ENCODE assay signal across 2 cellular contexts in the genomic region with DNA sequence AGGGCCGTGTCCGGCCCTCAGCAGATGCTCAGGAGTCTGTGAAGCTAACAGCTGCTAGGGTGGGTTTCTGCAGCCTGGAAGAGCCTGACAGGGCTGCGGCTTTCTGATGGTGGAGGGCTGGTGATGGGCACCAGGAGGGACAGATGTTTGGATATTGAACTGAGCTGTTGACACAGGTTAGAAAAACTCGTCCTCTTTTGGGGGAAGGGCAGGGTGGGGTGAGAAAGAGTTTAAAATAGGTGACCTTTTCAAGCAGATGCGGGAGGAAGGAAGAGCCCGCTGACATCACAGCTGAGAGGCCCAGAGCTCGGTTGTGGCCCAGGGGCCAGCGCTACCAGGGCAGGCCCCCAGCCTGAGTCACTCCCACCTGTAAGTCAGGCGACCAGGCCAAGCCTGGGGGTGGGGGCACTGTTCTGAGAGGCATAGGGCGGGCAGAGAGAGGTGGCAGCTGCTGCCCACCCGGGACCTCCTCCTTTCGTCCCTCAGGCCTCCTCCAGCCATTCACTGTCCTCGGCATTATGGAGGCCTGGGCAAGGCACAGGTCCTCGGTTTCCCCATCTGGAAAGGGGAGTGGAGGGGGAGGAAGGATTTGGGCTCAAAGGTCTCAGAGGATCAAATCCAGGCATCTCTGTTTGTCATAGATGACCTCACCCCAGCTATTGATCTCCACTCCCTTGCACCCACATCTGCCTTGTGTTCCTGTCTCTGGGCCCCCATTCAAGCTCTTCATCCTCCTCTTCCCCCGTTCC.
TF ChIP-seq lines count a peak whose summit lies in the region.

No MANE protein-coding gene starts in this region.

TF ChIP-seq in HCT116, 20 proteins besides CTCF, POLR2A, EP300 and RAD21 (continued from another document):
- TF ChIP-seq, protein P1, sequence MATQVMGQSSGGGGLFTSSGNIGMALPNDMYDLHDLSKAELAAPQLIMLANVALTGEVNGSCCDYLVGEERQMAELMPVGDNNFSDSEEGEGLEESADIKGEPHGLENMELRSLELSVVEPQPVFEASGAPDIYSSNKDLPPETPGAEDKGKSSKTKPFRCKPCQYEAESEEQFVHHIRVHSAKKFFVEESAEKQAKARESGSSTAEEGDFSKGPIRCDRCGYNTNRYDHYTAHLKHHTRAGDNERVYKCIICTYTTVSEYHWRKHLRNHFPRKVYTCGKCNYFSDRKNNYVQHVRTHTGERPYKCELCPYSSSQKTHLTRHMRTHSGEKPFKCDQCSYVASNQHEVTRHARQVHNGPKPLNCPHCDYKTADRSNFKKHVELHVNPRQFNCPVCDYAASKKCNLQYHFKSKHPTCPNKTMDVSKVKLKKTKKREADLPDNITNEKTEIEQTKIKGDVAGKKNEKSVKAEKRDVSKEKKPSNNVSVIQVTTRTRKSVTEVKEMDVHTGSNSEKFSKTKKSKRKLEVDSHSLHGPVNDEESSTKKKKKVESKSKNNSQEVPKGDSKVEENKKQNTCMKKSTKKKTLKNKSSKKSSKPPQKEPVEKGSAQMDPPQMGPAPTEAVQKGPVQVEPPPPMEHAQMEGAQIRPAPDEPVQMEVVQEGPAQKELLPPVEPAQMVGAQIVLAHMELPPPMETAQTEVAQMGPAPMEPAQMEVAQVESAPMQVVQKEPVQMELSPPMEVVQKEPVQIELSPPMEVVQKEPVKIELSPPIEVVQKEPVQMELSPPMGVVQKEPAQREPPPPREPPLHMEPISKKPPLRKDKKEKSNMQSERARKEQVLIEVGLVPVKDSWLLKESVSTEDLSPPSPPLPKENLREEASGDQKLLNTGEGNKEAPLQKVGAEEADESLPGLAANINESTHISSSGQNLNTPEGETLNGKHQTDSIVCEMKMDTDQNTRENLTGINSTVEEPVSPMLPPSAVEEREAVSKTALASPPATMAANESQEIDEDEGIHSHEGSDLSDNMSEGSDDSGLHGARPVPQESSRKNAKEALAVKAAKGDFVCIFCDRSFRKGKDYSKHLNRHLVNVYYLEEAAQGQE (IDR thresholded peaks at IDR 0.05; ENCODE audit: low read depth): no peak
- TF ChIP-seq, protein P2, sequence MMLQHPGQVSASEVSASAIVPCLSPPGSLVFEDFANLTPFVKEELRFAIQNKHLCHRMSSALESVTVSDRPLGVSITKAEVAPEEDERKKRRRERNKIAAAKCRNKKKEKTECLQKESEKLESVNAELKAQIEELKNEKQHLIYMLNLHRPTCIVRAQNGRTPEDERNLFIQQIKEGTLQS (IDR thresholded peaks at IDR 0.05): no peak
- TF ChIP-seq JUND (IDR thresholded peaks at IDR 0.05) (no peak), EGR1 (IDR thresholded peaks at IDR 0.05; ENCODE audit: low read depth) (no peak), TCF7L2 (IDR thresholded peaks at IDR 0.05; ENCODE audit: borderline replicate concordance, extremely low read depth, insufficient read depth, insufficient read length) (no peak), CBX3 (IDR thresholded peaks at IDR 0.05; ENCODE audit: low read depth) (no peak), EZH2phosphoT487 (IDR thresholded peaks at IDR 0.05; ENCODE audit: borderline replicate concordance) (no peak)
- TF ChIP-seq, protein P3, sequence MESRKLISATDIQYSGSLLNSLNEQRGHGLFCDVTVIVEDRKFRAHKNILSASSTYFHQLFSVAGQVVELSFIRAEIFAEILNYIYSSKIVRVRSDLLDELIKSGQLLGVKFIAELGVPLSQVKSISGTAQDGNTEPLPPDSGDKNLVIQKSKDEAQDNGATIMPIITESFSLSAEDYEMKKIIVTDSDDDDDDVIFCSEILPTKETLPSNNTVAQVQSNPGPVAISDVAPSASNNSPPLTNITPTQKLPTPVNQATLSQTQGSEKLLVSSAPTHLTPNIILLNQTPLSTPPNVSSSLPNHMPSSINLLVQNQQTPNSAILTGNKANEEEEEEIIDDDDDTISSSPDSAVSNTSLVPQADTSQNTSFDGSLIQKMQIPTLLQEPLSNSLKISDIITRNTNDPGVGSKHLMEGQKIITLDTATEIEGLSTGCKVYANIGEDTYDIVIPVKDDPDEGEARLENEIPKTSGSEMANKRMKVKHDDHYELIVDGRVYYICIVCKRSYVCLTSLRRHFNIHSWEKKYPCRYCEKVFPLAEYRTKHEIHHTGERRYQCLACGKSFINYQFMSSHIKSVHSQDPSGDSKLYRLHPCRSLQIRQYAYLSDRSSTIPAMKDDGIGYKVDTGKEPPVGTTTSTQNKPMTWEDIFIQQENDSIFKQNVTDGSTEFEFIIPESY (IDR thresholded peaks at IDR 0.05; ENCODE audit: extremely low read depth, insufficient replicate concordance, low read length): no peak

TF ChIP-seq in SK-N-SH treated with all-trans-retinoic acid at 6 μM for 48 hours, 23 proteins besides CTCF, POLR2A, EP300 and RAD21 (continued from another document):
- TF ChIP-seq, protein P4, sequence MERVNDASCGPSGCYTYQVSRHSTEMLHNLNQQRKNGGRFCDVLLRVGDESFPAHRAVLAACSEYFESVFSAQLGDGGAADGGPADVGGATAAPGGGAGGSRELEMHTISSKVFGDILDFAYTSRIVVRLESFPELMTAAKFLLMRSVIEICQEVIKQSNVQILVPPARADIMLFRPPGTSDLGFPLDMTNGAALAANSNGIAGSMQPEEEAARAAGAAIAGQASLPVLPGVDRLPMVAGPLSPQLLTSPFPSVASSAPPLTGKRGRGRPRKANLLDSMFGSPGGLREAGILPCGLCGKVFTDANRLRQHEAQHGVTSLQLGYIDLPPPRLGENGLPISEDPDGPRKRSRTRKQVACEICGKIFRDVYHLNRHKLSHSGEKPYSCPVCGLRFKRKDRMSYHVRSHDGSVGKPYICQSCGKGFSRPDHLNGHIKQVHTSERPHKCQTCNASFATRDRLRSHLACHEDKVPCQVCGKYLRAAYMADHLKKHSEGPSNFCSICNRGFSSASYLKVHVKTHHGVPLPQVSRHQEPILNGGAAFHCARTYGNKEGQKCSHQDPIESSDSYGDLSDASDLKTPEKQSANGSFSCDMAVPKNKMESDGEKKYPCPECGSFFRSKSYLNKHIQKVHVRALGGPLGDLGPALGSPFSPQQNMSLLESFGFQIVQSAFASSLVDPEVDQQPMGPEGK (CRISPR knock-in tag; IDR thresholded peaks at IDR 0.05; ENCODE audit: borderline replicate concordance): no peak
- TF ChIP-seq ZNF565 (CRISPR knock-in tag; conservative IDR thresholded peaks at IDR 0.05; ENCODE audit: low read depth) (no peak), ZC3H10 (CRISPR knock-in tag; IDR thresholded peaks at IDR 0.05) (no peak), BACH2 (CRISPR knock-in tag; IDR thresholded peaks at IDR 0.05; ENCODE audit: borderline replicate concordance) (no peak)
- TF ChIP-seq, protein P5, sequence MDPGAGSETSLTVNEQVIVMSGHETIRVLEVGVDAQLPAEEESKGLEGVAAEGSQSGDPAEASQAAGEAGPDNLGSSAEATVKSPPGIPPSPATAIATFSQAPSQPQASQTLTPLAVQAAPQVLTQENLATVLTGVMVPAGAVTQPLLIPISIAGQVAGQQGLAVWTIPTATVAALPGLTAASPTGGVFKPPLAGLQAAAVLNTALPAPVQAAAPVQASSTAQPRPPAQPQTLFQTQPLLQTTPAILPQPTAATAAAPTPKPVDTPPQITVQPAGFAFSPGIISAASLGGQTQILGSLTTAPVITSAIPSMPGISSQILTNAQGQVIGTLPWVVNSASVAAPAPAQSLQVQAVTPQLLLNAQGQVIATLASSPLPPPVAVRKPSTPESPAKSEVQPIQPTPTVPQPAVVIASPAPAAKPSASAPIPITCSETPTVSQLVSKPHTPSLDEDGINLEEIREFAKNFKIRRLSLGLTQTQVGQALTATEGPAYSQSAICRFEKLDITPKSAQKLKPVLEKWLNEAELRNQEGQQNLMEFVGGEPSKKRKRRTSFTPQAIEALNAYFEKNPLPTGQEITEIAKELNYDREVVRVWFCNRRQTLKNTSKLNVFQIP (CRISPR knock-in tag; IDR thresholded peaks at IDR 0.05; ENCODE audit: borderline replicate concordance, low read depth): no peak
- TF ChIP-seq, protein P6, sequence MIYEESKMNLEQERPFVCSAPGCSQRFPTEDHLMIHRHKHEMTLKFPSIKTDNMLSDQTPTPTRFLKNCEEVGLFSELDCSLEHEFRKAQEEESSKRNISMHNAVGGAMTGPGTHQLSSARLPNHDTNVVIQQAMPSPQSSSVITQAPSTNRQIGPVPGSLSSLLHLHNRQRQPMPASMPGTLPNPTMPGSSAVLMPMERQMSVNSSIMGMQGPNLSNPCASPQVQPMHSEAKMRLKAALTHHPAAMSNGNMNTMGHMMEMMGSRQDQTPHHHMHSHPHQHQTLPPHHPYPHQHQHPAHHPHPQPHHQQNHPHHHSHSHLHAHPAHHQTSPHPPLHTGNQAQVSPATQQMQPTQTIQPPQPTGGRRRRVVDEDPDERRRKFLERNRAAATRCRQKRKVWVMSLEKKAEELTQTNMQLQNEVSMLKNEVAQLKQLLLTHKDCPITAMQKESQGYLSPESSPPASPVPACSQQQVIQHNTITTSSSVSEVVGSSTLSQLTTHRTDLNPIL (CRISPR knock-in tag; IDR thresholded peaks at IDR 0.05; ENCODE audit: low read depth): no peak
